In genomic region chr15:73050561-73051297, GRCh38 we compare ENCODE assay signal across 9 cellular contexts. TPM values are rescaled to one million over a fixed set of nuclear protein-coding genes. Genes with fewer than 3 reads are reported as not detected.
DNase-seq lines count a peak whose midpoint lies in the region; ATAC-seq, FAIRE-seq and TF ChIP-seq lines count a peak whose summit lies in the region.
"Had no signal": no experiment of that assay in that cellular context is flagged by ENCODE, and none has a peak within 500 bp of the region (broad histone marks: within the 10 kb centered on the region; RNA-seq: fewer than 3 reads in every experiment).

No MANE protein-coding gene starts in this region.

- H2AFZ ChIP-seq in PC-9 (peak overlapping the region; percentile 93; the same call in 1 of the 2 replicates), endothelial cell of umbilical vein (ENCODE audit: low read depth, low read length) (no peak overlapping the region)

- H3K4me1 ChIP-seq in CD8-positive, alpha-beta T cell (ENCODE audit: insufficient read depth, low read length) = peaks cover 10% of the 10 kb centered on the region
- H3K4me1 ChIP-seq in PC-9 (replicated peaks; ENCODE audit: insufficient read depth) = 0 out of 2 replicates have a peak, but pooled peaks cover 4% of the 10 kb centered on the region
- H3K4me1 ChIP-seq in endothelial cell of umbilical vein (ENCODE audit: control insufficient read depth, extremely low read depth, insufficient read depth, low read length) = peaks cover 8% of the 10 kb centered on the region

- H3F3A ChIP-seq in PC-9 (ENCODE audit: insufficient read depth, low read depth) = no peaks in the 10 kb centered on the region

- no peaks in the 10 kb centered on the region for H3K9me1 ChIP-seq in endothelial cell of umbilical vein (replicated peaks; ENCODE audit: control insufficient read depth, extremely low read depth, insufficient read depth, low read length)

- H3K27ac Mint-ChIP-seq in CD8-positive, alpha-beta T cell = no peak overlapping the region
- peak overlapping the region; percentile 33 for H3K27ac Mint-ChIP-seq in osteocyte (ENCODE audit: unreplicated experiment)

- ATAC-seq in CD8-positive, alpha-beta T cell = no peak
- ATAC-seq in HG02852 (IDR thresholded peaks at IDR 0.05; ENCODE audit: unreplicated experiment) = no peak

- no peaks in the 10 kb centered on the region for H3K36me3 Mint-ChIP-seq in CD8-positive, alpha-beta T cell
- no peaks in the 10 kb centered on the region for H3K36me3 Mint-ChIP-seq in osteocyte (ENCODE audit: unreplicated experiment)

- H3K9me2 ChIP-seq in PC-9 (ENCODE audit: insufficient read depth) = no peaks in the 10 kb centered on the region

- H3K9ac ChIP-seq in endothelial cell of umbilical vein (replicated peaks; ENCODE audit: extremely low read depth, insufficient read depth, low read length) = no peak overlapping the region

- peak overlapping the region; percentile 85 for H3K4me3 ChIP-seq in CD8-positive, alpha-beta T cell (ENCODE audit: low read depth, low read length)
- peak overlapping the region; percentile 93; the same call in 1 of the 2 replicates for H3K4me3 ChIP-seq in PC-9
- no peak overlapping the region for H3K4me3 ChIP-seq in endothelial cell of umbilical vein (replicated peaks in 1 of 3; ENCODE audit: insufficient read depth in 1 of 3, low read depth in 1 of 3, low read length in 3 of 3)

- H3K4me1 Mint-ChIP-seq in CD8-positive, alpha-beta T cell (ENCODE audit: low read depth) = peaks cover 13% of the 10 kb centered on the region
- H3K4me1 Mint-ChIP-seq in osteocyte (ENCODE audit: unreplicated experiment) = peaks cover 8% of the 10 kb centered on the region

- peak; percentile 53 for FAIRE-seq in endothelial cell of umbilical vein (lab: Jason Lieb, UNC)

- no peaks in the 10 kb centered on the region for H4K20me1 ChIP-seq in PC-9 (ENCODE audit: insufficient read depth)
- no peaks in the 10 kb centered on the region for H4K20me1 ChIP-seq in endothelial cell of umbilical vein (replicated peaks; ENCODE audit: control insufficient read depth, extremely low read depth, insufficient read depth, low read length)

- peak overlapping the region; percentile 84 for H3K4me2 ChIP-seq in PC-9
- H3K4me2 ChIP-seq in endothelial cell of umbilical vein (ENCODE audit: insufficient read depth, low read length) = no peak overlapping the region

- no peaks in the 10 kb centered on the region for H3K9me3 Mint-ChIP-seq in CD8-positive, alpha-beta T cell
- H3K9me3 Mint-ChIP-seq in osteocyte (ENCODE audit: unreplicated experiment) = no peaks in the 10 kb centered on the region

- dilution Hi-C loops in endothelial cell of umbilical vein (cut with MboI; ENCODE audit: extremely low pct_ligation_motif_present, low sequenced_read_pairs) = no loop called here

- no TSS peak for BruUV-seq in PC-9 (replicated peaks; lab: Mats Ljungman, UMichigan)
- no TSS peak for BruUV-seq in endothelial cell of umbilical vein (replicated peaks; lab: Mats Ljungman, UMichigan)

- H3K27me3 Mint-ChIP-seq in CD8-positive, alpha-beta T cell (ENCODE audit: low read depth) = peaks cover 21% of the 10 kb centered on the region
- H3K27me3 Mint-ChIP-seq in osteocyte (ENCODE audit: unreplicated experiment) = peaks cover 40% of the 10 kb centered on the region

- no peak overlapping the region for H3K27ac ChIP-seq in CD8-positive, alpha-beta T cell (ENCODE audit: low read depth, low read length)
- H3K27ac ChIP-seq in PC-9 (no peak overlapping the region), endothelial cell of umbilical vein (ENCODE audit: insufficient read depth, low read depth, low read length) (no peak overlapping the region)

- intact Hi-C loops in CD8-positive, alpha-beta T cell (cut with DNase I, micrococcal nuclease) = loop anchor here (5.0 kb wide), 1 partner anchor 933 kb away; the partner anchor contains the start of genes MYO9A (in 2 of the 2) and SENP8 (in 2 of the 2)
- intact Hi-C loops in PC-9 (cut with micrococcal nuclease; ENCODE audit: unreplicated experiment) = no loop called here
- intact Hi-C loops in endothelial cell of umbilical vein (cut with micrococcal nuclease) = loop anchor here (1.0 kb wide), 1 partner anchor 29 kb away; no protein-coding TSS in a partner anchor

- DNase-seq in CD8-positive, alpha-beta T cell = no peak
- DNase-seq in PC-9 = no peak
- DNase-seq in endothelial cell of umbilical vein (ENCODE audit: low read depth, low spot score) = no peak
- no peak for DNase-seq in osteocyte (ENCODE audit: extremely low spot score, unreplicated experiment)
- DNase-seq in NCI-H526 treated with DMSO at 0.1 percent for 48 hours (lab: John Stamatoyannopoulos, UW) = no peak
- no peak for DNase-seq in GF-D8 (lab: John Stamatoyannopoulos, UW)
- DNase-seq in erythroblast (lab: John Stamatoyannopoulos, UW) = no peak
- DNase-seq: stimulated activated CD4-positive, alpha-beta T cell treated with anti-CD3 and anti-CD28 coated beads, Interleukin-15, amount 100 ng/mL, for 24 hours had no signal

- H3K36me3 ChIP-seq in CD8-positive, alpha-beta T cell (ENCODE audit: insufficient read depth, low read length) = no peaks in the 10 kb centered on the region
- H3K36me3 ChIP-seq in PC-9 (ENCODE audit: low read depth) (no peaks in the 10 kb centered on the region), endothelial cell of umbilical vein (ENCODE audit: control insufficient read depth in 2 of 2, extremely low read depth in 1 of 2, insufficient read depth in 2 of 2, low read length in 2 of 2) (no peaks in the 10 kb centered on the region)

- no peaks in the 10 kb centered on the region for H3K9me3 ChIP-seq in CD8-positive, alpha-beta T cell (ENCODE audit: low read length)
- H3K9me3 ChIP-seq in PC-9 (ENCODE audit: insufficient read depth, low read depth) (no peaks in the 10 kb centered on the region), endothelial cell of umbilical vein (replicated peaks; ENCODE audit: control insufficient read depth, insufficient read depth, low read length) (no peaks in the 10 kb centered on the region)

- POLR2A ChIA-PET in CD8-positive, alpha-beta T cell (lab: Charles Lee) = interaction anchor here (0.9 to 1.4 kb wide), 2 partner anchors 9 to 267 kb away, joined by 3 to 4 read pairs; partner anchors contain the start of gene ADPGK
- POLR2A ChIA-PET in PC-9 (lab: Charles Lee; ENCODE audit: unreplicated experiment) (no interaction called here), endothelial cell of umbilical vein (lab: Charles Lee) (no interaction called here)

- no peaks in the 10 kb centered on the region for H3K79me2 ChIP-seq in PC-9 (ENCODE audit: low read depth)
- no peaks in the 10 kb centered on the region for H3K79me2 ChIP-seq in endothelial cell of umbilical vein (ENCODE audit: control insufficient read depth, insufficient read depth, low read length)

- TF ChIP-seq CTCF in CD8-positive, alpha-beta T cell (IDR thresholded peaks at IDR 0.05) = no peak
- TF ChIP-seq CTCF in PC-9 (conservative IDR thresholded peaks at IDR 0.05) (no peak), endothelial cell of umbilical vein (IDR thresholded peaks at IDR 0.05; ENCODE audit: extremely low read depth in 1 of 2, insufficient read depth in 1 of 2, low read depth in 1 of 2, low read length in 2 of 2) (no peak), osteocyte (IDR thresholded peaks at IDR 0.05) (no peak)

- H3K27me3 ChIP-seq in CD8-positive, alpha-beta T cell (ENCODE audit: insufficient read depth, low read length) = no peaks in the 10 kb centered on the region
- H3K27me3 ChIP-seq in PC-9 (ENCODE audit: insufficient read depth, low read depth) (peaks cover 29% of the 10 kb centered on the region), endothelial cell of umbilical vein (ENCODE audit: control insufficient read depth in 2 of 2, insufficient read depth in 2 of 2, low read length in 2 of 2) (peaks cover 59 to 76% of the 10 kb centered on the region in 2 experiments)

- CTCF ChIA-PET in CD8-positive, alpha-beta T cell (lab: Charles Lee) = no interaction called here
- CTCF ChIA-PET in PC-9 (lab: Charles Lee) (no interaction called here), endothelial cell of umbilical vein (lab: Charles Lee) (interaction anchor here (1.9 kb wide), 1 partner anchor 14 kb away, joined by 5 read pairs; no protein-coding TSS in a partner anchor)

- peak overlapping the region; percentile 82 for H3K4me3 Mint-ChIP-seq in CD8-positive, alpha-beta T cell
- H3K4me3 Mint-ChIP-seq in osteocyte (ENCODE audit: unreplicated experiment) = peak overlapping the region; percentile 74

- TF ChIP-seq POLR2A in endothelial cell of umbilical vein (IDR thresholded peaks at IDR 0.05; ENCODE audit: low read depth, low read length) = no peak
- no peak for TF ChIP-seq POLR2A in erythroblast (IDR thresholded peaks at IDR 0.05; ENCODE audit: low read length)

TF ChIP-seq in endothelial cell of umbilical vein, 7 proteins besides CTCF, POLR2A, EP300 and RAD21:
- TF ChIP-seq EZH2 (IDR thresholded peaks at IDR 0.05; ENCODE audit: borderline replicate concordance, low read depth, low read length, severe bottlenecking) = no peak
- TF ChIP-seq JUN (IDR thresholded peaks at IDR 0.05; ENCODE audit: borderline replicate concordance, insufficient read depth, insufficient read length, low read depth) = no peak
- no peak for TF ChIP-seq POLR2AphosphoS5 (IDR thresholded peaks at IDR 0.05; ENCODE audit: insufficient read depth, low read depth, low read length)
- no peak for TF ChIP-seq MYC (IDR thresholded peaks at IDR 0.05; ENCODE audit: low read depth, low read length)
- TF ChIP-seq FOS (IDR thresholded peaks at IDR 0.05; ENCODE audit: borderline replicate concordance, insufficient read depth, low read length) = no peak
- TF ChIP-seq GATA2 (IDR thresholded peaks at IDR 0.05; ENCODE audit: insufficient read depth, insufficient read length, low read depth, low read length) = no peak
- no peak for TF ChIP-seq MAX (IDR thresholded peaks at IDR 0.05; ENCODE audit: insufficient read depth, insufficient read length)
TF ChIP-seq in endothelial cell of umbilical vein: peak in this region for 0.

RNA-seq across cellular contexts. Expression of gene NEO1, which starts 1.5 kb away (rescaled TPM):
- 1 to 10 TPM; 3.0 to 3.3 TPM for total RNA-seq in CD8-positive, alpha-beta T cell
- total RNA-seq in PC-9 (2021) = 4.1 and 5.2 TPM in 2 replicates
- 0.35 TPM in 2 replicates for total RNA-seq in endothelial cell of umbilical vein
- polyA plus RNA-seq in endothelial cell of umbilical vein = 0.12 and 0.29 TPM in 2 replicates
- polyA plus RNA-seq in endothelial cell of umbilical vein (2011; cell fraction: cytosol; rRNA removed) = 0.10 and 0.27 TPM in 2 replicates
- polyA plus RNA-seq in endothelial cell of umbilical vein (2011; cell fraction: nucleus; rRNA removed) = 0.11 and 0.14 TPM in 2 replicates
- 0.12 TPM in 1 of 2 replicates, not detected in the other for polyA plus RNA-seq in endothelial cell of umbilical vein (2012)
- polyA minus RNA-seq in endothelial cell of umbilical vein = 0.10 and 0.57 TPM in 2 replicates
- polyA minus RNA-seq in endothelial cell of umbilical vein (2011; cell fraction: cytosol; rRNA and poly(A)+ RNA removed) = 9.5 TPM
- polyA minus RNA-seq in endothelial cell of umbilical vein (2011; cell fraction: nucleus; rRNA and poly(A)+ RNA removed) = 0.24 and 0.53 TPM in 2 replicates
- 24.9 and 25.5 TPM in 2 replicates for total RNA-seq in osteocyte

Comparison
In these comparisons a context has a peak if more than half of its experiments do, and no peak if none do; other contexts are left out.
1. H3K4me3 ChIP-seq: peak in CD8-positive, alpha-beta T cell (single experiment) and PC-9 (single experiment); none in endothelial cell of umbilical vein (0 of 3).